Comparison of ENCODE assay signal across 16 cellular contexts in genomic region chr15:60614862-60615771, GRCh38.
A peak's percentile ranks its signal among the peaks of the same experiment; 100 is the strongest.
DNase-seq lines count a peak whose midpoint lies in the region; ATAC-seq, FAIRE-seq and TF ChIP-seq lines count a peak whose summit lies in the region.
"Had no signal": no experiment of that assay in that cellular context is flagged by ENCODE, and none has a peak within 500 bp of the region (broad histone marks: within the 10 kb centered on the region; RNA-seq: fewer than 3 reads in every experiment).

No MANE protein-coding gene starts in this region.

- TF ChIP-seq EP300 in H1 (IDR thresholded peaks at IDR 0.05; ENCODE audit: borderline replicate concordance in 1 of 2, low read depth in 2 of 2, low read length in 2 of 2) = no peak

- no peaks in the 10 kb centered on the region for H3K79me1 ChIP-seq in H1 (ENCODE audit: low read depth, low read length)

- H2AFZ ChIP-seq in H1 (ENCODE audit: low read length) = no peak overlapping the region; the same call in 1 of the 2 replicates

- H3K23ac ChIP-seq in H1 (ENCODE audit: insufficient read length) = no peak overlapping the region

- no peak for TF ChIP-seq CTCF in H1 (IDR thresholded peaks at IDR 0.05; ENCODE audit: control extremely low read depth in 1 of 3, insufficient read depth in 1 of 3, low read depth in 1 of 3, low read length in 3 of 3)
- TF ChIP-seq CTCF in mucosa of descending colon (IDR thresholded peaks at IDR 0.05) = no peak

- ATAC-seq in mucosa of descending colon (peak; percentile 88), HG02884 (IDR thresholded peaks at IDR 0.05; ENCODE audit: unreplicated experiment) (no peak), HG02642 (IDR thresholded peaks at IDR 0.05; ENCODE audit: poor library complexity, unreplicated experiment) (no peak)
- ATAC-seq: gastrocnemius medialis had no signal

- no peak overlapping the region; the same call in 1 of the 2 replicates for H2BK12ac ChIP-seq in H1 (ENCODE audit: low read depth, low read length)

- no peak overlapping the region for H3K4ac ChIP-seq in H1 (replicated peaks; ENCODE audit: insufficient read length, low read depth, low read length)

- no peak overlapping the region for H3K56ac ChIP-seq in H1 (replicated peaks; ENCODE audit: insufficient read length, low read depth, low read length)

- no peak overlapping the region for H4K5ac ChIP-seq in H1 (ENCODE audit: insufficient read length, low read depth, low read length)

- WGBS in H1 (ENCODE audit: extremely low coverage in 1 of 2, insufficient coverage in 1 of 2, insufficient read length in 1 of 2, insufficient replicate concordance in 2 of 2, low coverage in 1 of 2, low lambda C conversion rate in 2 of 2, missing lambda C conversion rate in 1 of 2), 2 experiments = 74% methylated on average over 15 of the region's 15 CpGs; no CpG with 5 or more reads in 1 of the 2 experiments

- no peak for TF ChIP-seq POLR2A in H1 (IDR thresholded peaks at IDR 0.05; ENCODE audit: control extremely low read depth in 1 of 2, low read depth in 2 of 2, low read length in 2 of 2)

- no peak overlapping the region for H2BK5ac ChIP-seq in H1 (ENCODE audit: low read depth, low read length)

- H2BK20ac ChIP-seq in H1 (ENCODE audit: low read length) = peak overlapping the region; percentile 91; the same call in 1 of the 2 replicates

- TF ChIP-seq RAD21 in H1 (IDR thresholded peaks at IDR 0.05 in 1 of 2, conservative IDR thresholded peaks at IDR 0.05 in 1 of 2; ENCODE audit: low read depth in 2 of 2, low read length in 2 of 2) = peak in 1 of 2 experiments; percentile 3; a peak in 1 of 4 replicates

- POLR2A ChIA-PET in H1 (lab: Charles Lee; ENCODE audit: partially characterized antibody) = no interaction called here

- no peak overlapping the region for H2AK5ac ChIP-seq in H1 (ENCODE audit: low read depth, low read length)

- no peak overlapping the region for H2BK120ac ChIP-seq in H1 (replicated peaks; ENCODE audit: low read depth, low read length)

- CTCF ChIA-PET in H1 (lab: Charles Lee; ENCODE audit: partially characterized antibody) = interaction anchor here (0.6 to 1.8 kb wide), 10 partner anchors 22 to 504 kb away, joined by 3 to 6 read pairs (median 4); no protein-coding TSS in a partner anchor

- H3K36me3 ChIP-seq in H1 (ENCODE audit: control insufficient read depth in 2 of 4, insufficient read depth in 4 of 4, low read length in 3 of 4) = no peaks in the 10 kb centered on the region
- H3K36me3 ChIP-seq in mucosa of descending colon (ENCODE audit: low read depth) = no peaks in the 10 kb centered on the region
- H3K36me3 ChIP-seq: gastrocnemius medialis had no signal

- peak; percentile 3 for DNase-seq in DMS79 treated with DMSO at 0.1 percent for 48 hours (lab: John Stamatoyannopoulos, UW)
- DNase-seq in NCI-H345 (lab: John Stamatoyannopoulos, UW) = peak; percentile 59
- no peak for DNase-seq in H1 (ENCODE audit: low read depth in 1 of 2, low spot score in 2 of 2)
- peak in 2 of 3 donors; percentile 31 to 47 for DNase-seq in mucosa of descending colon
- DNase-seq in SW 1271 (lab: John Stamatoyannopoulos, UW) = no peak
- no peak for DNase-seq in GDM1 (lab: John Stamatoyannopoulos, UW)
- DNase-seq: activated CD4-positive, alpha-beta T cell treated with anti-CD3 and anti-CD28 coated beads for 1 hour; effector CD8-positive, alpha-beta T cell; gastrocnemius medialis; immature natural killer cell; NCI-H748 treated with DMSO at 0.1 percent for 48 hours; stimulated activated CD4-positive, alpha-beta T cell treated with anti-CD3 and anti-CD28 coated beads, Interleukin-4, amount 100 ng/mL, for 4 hours; T-helper 1 cell; trophoblast cell had no signal

- no peak overlapping the region for H4K91ac ChIP-seq in H1 (replicated peaks; ENCODE audit: insufficient read length, low read length)

- H4K8ac ChIP-seq in H1 (ENCODE audit: extremely low read depth, insufficient read depth, low read length) = peak overlapping the region; percentile 38; the same call in 1 of the 2 replicates

- H4K20me1 ChIP-seq in H1 (replicated peaks in 1 of 2; ENCODE audit: control insufficient read depth in 1 of 2, insufficient read depth in 2 of 2, low read length in 2 of 2) = no peaks in the 10 kb centered on the region

- H3K9me3 ChIP-seq in H1 (ENCODE audit: insufficient read depth in 2 of 2, low read depth in 1 of 2, low read length in 1 of 2) (no peaks in the 10 kb centered on the region; a peak in 1 of 4 replicates), mucosa of descending colon (no peaks in the 10 kb centered on the region)
- H3K9me3 ChIP-seq: gastrocnemius medialis had no signal

- no peak overlapping the region for H3K14ac ChIP-seq in H1 (ENCODE audit: insufficient read length)

- H3K9ac ChIP-seq in H1 (replicated peaks in 1 of 4; ENCODE audit: extremely low read depth in 1 of 4, low read depth in 3 of 4, low read length in 3 of 4) = no peak overlapping the region; a peak in 1 of 7 replicates

- H3K79me2 ChIP-seq in H1 (ENCODE audit: control insufficient read depth in 1 of 2, insufficient read depth in 2 of 2, low read length in 2 of 2) = no peaks in the 10 kb centered on the region

- intact Hi-C loops in mucosa of descending colon (cut with DNase I, micrococcal nuclease) = no loop called here

- H3K4me3 ChIP-seq in H1 (ENCODE audit: extremely low read depth in 1 of 4, insufficient read depth in 2 of 4, low read depth in 3 of 4, low read length in 4 of 4) = no peak overlapping the region
- no peak overlapping the region for H3K4me3 ChIP-seq in mucosa of descending colon
- H3K4me3 ChIP-seq: gastrocnemius medialis had no signal

- H3K27ac ChIP-seq in H1 (ENCODE audit: low read depth, low read length) = no peak overlapping the region
- H3K27ac ChIP-seq: gastrocnemius medialis had no signal

- no peaks in the 10 kb centered on the region for H3K27me3 ChIP-seq in H1 (replicated peaks in 1 of 4; ENCODE audit: control insufficient read depth in 3 of 4, extremely low read depth in 1 of 4, insufficient read depth in 3 of 4, low read length in 3 of 4)
- H3K27me3 ChIP-seq: gastrocnemius medialis had no signal

- H3K23me2 ChIP-seq in H1 (ENCODE audit: low read depth, low read length) = no peaks in the 10 kb centered on the region; the same call in 1 of the 2 replicates

- H3K4me1 ChIP-seq in H1 (replicated peaks in 1 of 4; ENCODE audit: control insufficient read depth in 3 of 4, insufficient read depth in 4 of 4, low read length in 3 of 4) (peaks cover 3 to 11% (median 9%) of the 10 kb centered on the region in 4 experiments; a peak in 6 of 7 replicates), mucosa of descending colon (ENCODE audit: low read depth) (no peaks in the 10 kb centered on the region)

- FAIRE-seq in H1 (lab: Jason Lieb, UNC) = peak; percentile 78

- peak overlapping the region; percentile 13; the same call in 1 of the 2 replicates for H3K18ac ChIP-seq in H1 (ENCODE audit: extremely low read depth, low read length)

- peak overlapping the region in 1 of 2 experiments; percentile 11; a peak in 1 of 4 replicates for H3K4me2 ChIP-seq in H1 (ENCODE audit: insufficient read depth in 1 of 2, low read depth in 2 of 2, low read length in 2 of 2)

- peak overlapping the region; percentile 76 for H2BK15ac ChIP-seq in H1 (ENCODE audit: low read length)

TF ChIP-seq in H1, 55 proteins besides CTCF, POLR2A, EP300 and RAD21:
- TF ChIP-seq KDM5A (IDR thresholded peaks at IDR 0.05; ENCODE audit: low read length) (no peak), CHD2 (IDR thresholded peaks at IDR 0.05; ENCODE audit: low read length) (peak; percentile 20; the same call in 1 of the 2 replicates), ASH2L (IDR thresholded peaks at IDR 0.05; ENCODE audit: low read length) (peak; percentile 37)

Comparison
In these comparisons a context has a peak if more than half of its experiments do, and no peak if none do; other contexts are left out.
1. DNase-seq: peak in DMS79 treated with DMSO at 0.1 percent for 48 hours (single experiment), NCI-H345 (single experiment) and mucosa of descending colon (2 of 3); none in H1 (0 of 2), SW 1271 (0 of 2) and GDM1 (single experiment).